ENCODE assay signal across 11 cellular contexts in the genomic region with DNA sequence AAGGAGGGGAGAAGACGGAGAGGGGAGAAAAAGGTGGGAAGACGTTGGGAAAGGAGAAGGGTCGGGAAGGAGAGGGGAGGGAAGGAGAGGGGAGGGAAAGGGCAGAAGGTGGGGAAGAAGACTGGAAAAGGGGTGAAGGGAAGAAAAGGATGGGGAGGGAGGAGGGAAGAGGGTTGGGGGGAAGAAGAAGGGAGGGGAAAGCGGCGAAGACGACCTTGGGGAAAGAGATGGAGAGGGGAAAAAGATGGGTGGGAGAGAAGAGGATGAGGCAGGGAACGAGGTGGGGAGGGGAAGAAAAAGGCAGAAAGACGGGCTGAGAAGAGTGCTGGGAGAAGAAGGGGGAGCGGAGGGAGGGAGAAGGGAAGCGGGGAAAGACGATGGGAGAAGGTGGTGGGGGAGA. TPM values are rescaled to one million over a fixed set of nuclear protein-coding genes. Genes with fewer than 3 reads are reported as not detected.
A peak's percentile ranks its signal among the peaks of the same experiment; 100 is the strongest.
DNase-seq lines count a peak whose midpoint lies in the region; ATAC-seq and TF ChIP-seq lines count a peak whose summit lies in the region.
"Not testable (repeated sequence)": the region's sequence is repeated elsewhere in the genome, so short reads cannot be mapped to it uniquely, and the experiment has no call there.
"Had no signal": no experiment of that assay in that cellular context is flagged by ENCODE, and none has a peak within 500 bp of the region (broad histone marks: within the 10 kb centered on the region; RNA-seq: fewer than 3 reads in every experiment).

No MANE protein-coding gene starts in this region.

- not testable (repeated sequence) for ATAC-seq in DND-41 (ENCODE audit: insufficient read depth, low read depth); WTC11

- H3K9ac ChIP-seq in DND-41 (ENCODE audit: low read depth, low read length) = peak overlapping the region; percentile 58
- not testable (repeated sequence) for H3K9ac ChIP-seq in adipocyte (ENCODE audit: low read length)

- not testable (repeated sequence) for H4K20me1 ChIP-seq in DND-41 (ENCODE audit: insufficient read depth, low read length)

- H3K9me3 Mint-ChIP-seq in IgD-negative memory B cell, WTC11, immature natural killer cell: not testable (repeated sequence)

- not testable (repeated sequence) for H3K4me1 Mint-ChIP-seq in IgD-negative memory B cell
- H3K4me1 Mint-ChIP-seq in WTC11 = peaks cover 17% of the 10 kb centered on the region
- H3K4me1 Mint-ChIP-seq in immature natural killer cell = peaks cover 18 to 24% of the 10 kb centered on the region in 2 donors

- H3K79me2 ChIP-seq in DND-41 (ENCODE audit: insufficient read depth, low read length) = not testable (repeated sequence)

- H3K36me3 Mint-ChIP-seq in IgD-negative memory B cell, WTC11, immature natural killer cell: not testable (repeated sequence)

- not testable (repeated sequence) for TF ChIP-seq CTCF in DND-41 (IDR thresholded peaks at IDR 0.05; ENCODE audit: borderline replicate concordance, extremely low read depth, low read length, poor library complexity, severe bottlenecking); WTC11 (IDR thresholded peaks at IDR 0.05); epithelial cell of proximal tubule (conservative IDR thresholded peaks at IDR 0.05; ENCODE audit: low read depth, low read length); ovary (IDR thresholded peaks at IDR 0.05); uterus (IDR thresholded peaks at IDR 0.05)

- H3K27me3 ChIP-seq in DND-41 (ENCODE audit: insufficient read depth, low read length, poor library complexity); adipocyte (replicated peaks; ENCODE audit: control insufficient read depth, insufficient read depth, low read length); ovary; uterus: not testable (repeated sequence)

- H3K4me3 ChIP-seq in DND-41 (ENCODE audit: low read depth in 1 of 2, low read length in 2 of 2) = peak overlapping the region; percentile 28 to 67; a peak in 3 of 4 replicates
- peak overlapping the region; percentile 33 for H3K4me3 ChIP-seq in adipocyte (ENCODE audit: low read length)
- H3K4me3 ChIP-seq in epithelial cell of proximal tubule (ENCODE audit: low read depth, low read length) = peak overlapping the region; percentile 30
- peak overlapping the region; percentile 23 for H3K4me3 ChIP-seq in ovary
- H3K4me3 ChIP-seq in uterus = peak overlapping the region; percentile 6 to 34

- peak overlapping the region; percentile 62 for H3K4me2 ChIP-seq in DND-41 (ENCODE audit: insufficient read depth, low read length)

- intact Hi-C loops in ovary (cut with DNase I); uterus (cut with DNase I; ENCODE audit: low total_unique reads): not testable (repeated sequence)

- DNase-seq in DND-41 = peak; percentile 8
- not testable (repeated sequence) for DNase-seq in WTC11 (ENCODE audit: low spot score); adipocyte (ENCODE audit: low read depth); epithelial cell of proximal tubule (ENCODE audit: low read depth); immature natural killer cell; uterus
- peak in 1 of 5 donors; percentile 24 for DNase-seq in ovary

- not testable (repeated sequence) for H3K27me3 Mint-ChIP-seq in IgD-negative memory B cell; WTC11 (ENCODE audit: low read depth); immature natural killer cell (ENCODE audit: low read depth in 3 of 3)

- peak overlapping the region; percentile 39; the same call in 1 of the 2 replicates for H2AFZ ChIP-seq in DND-41 (ENCODE audit: low read depth, low read length)

- H3K4me3 Mint-ChIP-seq in IgD-negative memory B cell = peak overlapping the region in 3 of 4 donors; percentile 52 to 78 (median 72)
- peak overlapping the region; percentile 71 for H3K4me3 Mint-ChIP-seq in WTC11
- H3K4me3 Mint-ChIP-seq in immature natural killer cell = peak overlapping the region; percentile 81 to 86 (median 83)

- not testable (repeated sequence) for H3K9me3 ChIP-seq in DND-41 (ENCODE audit: insufficient read depth, low read length, severe bottlenecking); adipocyte (ENCODE audit: control insufficient read depth, low read length); ovary; uterus

- H3K36me3 ChIP-seq in DND-41 (ENCODE audit: insufficient read depth, low read length); adipocyte (ENCODE audit: control insufficient read depth, insufficient read depth, low read length, severe bottlenecking); ovary; uterus: not testable (repeated sequence)

- TF ChIP-seq EP300 in ovary (IDR thresholded peaks at IDR 0.05) = not testable (repeated sequence)

- 3 to 4% (median 3%) methylated on average over 8 to 11 of the region's 11 CpGs for WGBS in ovary, 3 donors

- CTCF ChIA-PET in WTC11 (lab: Charles Lee) = not testable (repeated sequence)

- POLR2A ChIA-PET in WTC11 (lab: Charles Lee) = not testable (repeated sequence)

- H3K27ac ChIP-seq in DND-41 (ENCODE audit: low read length) = peak overlapping the region; percentile 68
- H3K27ac ChIP-seq in ovary = not testable (repeated sequence)
- H3K27ac ChIP-seq in uterus = peak overlapping the region; percentile 61 to 80

- TF ChIP-seq POLR2A in ovary (IDR thresholded peaks at IDR 0.05); uterus (IDR thresholded peaks at IDR 0.05): not testable (repeated sequence)

- H3K27ac Mint-ChIP-seq in IgD-negative memory B cell (peak overlapping the region in 1 of 3 donors; percentile 27), immature natural killer cell (peak overlapping the region; percentile 69 to 90 (median 86))
- not testable (repeated sequence) for H3K27ac Mint-ChIP-seq in WTC11

- H3K4me1 ChIP-seq in DND-41 (ENCODE audit: insufficient read depth, low read length) = peaks cover 12% of the 10 kb centered on the region; the same call in 1 of the 2 replicates
- not testable (repeated sequence) for H3K4me1 ChIP-seq in adipocyte (ENCODE audit: control insufficient read depth, insufficient read depth, low read length); ovary (ENCODE audit: insufficient read depth); uterus

RNA-seq across cellular contexts. Expression of a gene that starts 46.3 kb away (rescaled TPM):
- polyA plus RNA-seq in IgD-negative memory B cell = not detected
- not detected in 3 replicates for total RNA-seq in WTC11 (2021)
- not detected in 2 replicates for total RNA-seq in epithelial cell of proximal tubule
- not detected for polyA plus RNA-seq in immature natural killer cell
- total RNA-seq in ovary = not detected
- not detected for polyA plus RNA-seq in ovary
- not detected for total RNA-seq in uterus
- total RNA-seq: cardiac septum, mononuclear cell, skeletal muscle tissue had no signal
